In genomic region chr17:61465550-61466237, GRCh38 we compare ENCODE assay signal across 21 cellular contexts. TPM values are rescaled to one million over a fixed set of nuclear protein-coding genes. Genes with fewer than 3 reads are reported as not detected.
DNase-seq lines count a peak whose midpoint lies in the region; ATAC-seq, FAIRE-seq and TF ChIP-seq lines count a peak whose summit lies in the region.
"Had no signal": no experiment of that assay in that cellular context is flagged by ENCODE, and none has a peak within 500 bp of the region (broad histone marks: within the 10 kb centered on the region; RNA-seq: fewer than 3 reads in every experiment).

No MANE protein-coding gene starts in this region.

- H3K27ac ChIP-seq in H1 (ENCODE audit: low read depth, low read length) (no peak overlapping the region), lower lobe of right lung (no peak overlapping the region), upper lobe of right lung (no peak overlapping the region)
- H3K27ac ChIP-seq: PC-9 had no signal

- no peak overlapping the region for H2BK15ac ChIP-seq in H1 (ENCODE audit: low read length)

- no peak overlapping the region for H3K4me3 ChIP-seq in H1 (ENCODE audit: extremely low read depth in 1 of 4, insufficient read depth in 2 of 4, low read depth in 3 of 4, low read length in 4 of 4)
- H3K4me3 ChIP-seq in lower lobe of right lung, result no peak overlapping the region
- no peak overlapping the region for H3K4me3 ChIP-seq in upper lobe of right lung
- H3K4me3 ChIP-seq: PC-9 had no signal

- H3K18ac ChIP-seq in H1 (ENCODE audit: extremely low read depth, low read length), result no peak overlapping the region

- H4K91ac ChIP-seq in H1 (replicated peaks; ENCODE audit: insufficient read length, low read length), result no peak overlapping the region

- H3K36me3 ChIP-seq in H1 (ENCODE audit: control insufficient read depth in 2 of 4, insufficient read depth in 4 of 4, low read length in 3 of 4) (no peaks in the 10 kb centered on the region), lower lobe of right lung (peaks cover 11% of the 10 kb centered on the region), upper lobe of right lung (peaks cover 5% of the 10 kb centered on the region)
- H3K36me3 ChIP-seq: BE2C had no signal

- H3K9me3 Mint-ChIP-seq in activated naive CD4-positive, alpha-beta T cell treated with anti-CD3 and anti-CD28 coated beads, Interleukin-2, amount 50 U/mL, for 24 hours, result no peaks in the 10 kb centered on the region
- no peaks in the 10 kb centered on the region for H3K9me3 Mint-ChIP-seq in activated naive CD4-positive, alpha-beta T cell treated with anti-CD3 and anti-CD28 coated beads for 36 hours
- H3K9me3 Mint-ChIP-seq in stimulated activated naive CD8-positive, alpha-beta T cell treated with anti-CD3 and anti-CD28 coated beads, Interleukin-15, amount 100 ng/mL, for 72 hours, result no peaks in the 10 kb centered on the region
- H3K9me3 Mint-ChIP-seq: CD4-positive, alpha-beta T cell had no signal

- no peak for FAIRE-seq in H1 (lab: Jason Lieb, UNC)
- FAIRE-seq: H54 had no signal

- H3K79me2 ChIP-seq in H1 (ENCODE audit: control insufficient read depth in 1 of 2, insufficient read depth in 2 of 2, low read length in 2 of 2), result no peaks in the 10 kb centered on the region

- no peak overlapping the region for H2BK5ac ChIP-seq in H1 (ENCODE audit: low read depth, low read length)

- peaks cover 35 to 79% (median 69%) of the 10 kb centered on the region in 4 experiments for H3K27me3 ChIP-seq in H1 (replicated peaks in 1 of 4; ENCODE audit: control insufficient read depth in 3 of 4, extremely low read depth in 1 of 4, insufficient read depth in 3 of 4, low read length in 3 of 4)
- peaks cover 30% of the 10 kb centered on the region for H3K27me3 ChIP-seq in lower lobe of right lung (ENCODE audit: low read depth)
- H3K27me3 ChIP-seq in upper lobe of right lung, result peaks cover 24% of the 10 kb centered on the region
- H3K27me3 ChIP-seq: BE2C had no signal

- no peak overlapping the region for H2BK120ac ChIP-seq in H1 (replicated peaks; ENCODE audit: low read depth, low read length)

- H3K4me1 Mint-ChIP-seq in activated naive CD4-positive, alpha-beta T cell treated with anti-CD3 and anti-CD28 coated beads, Interleukin-2, amount 50 U/mL, for 24 hours, result peaks cover 18% of the 10 kb centered on the region
- H3K4me1 Mint-ChIP-seq in activated naive CD4-positive, alpha-beta T cell treated with anti-CD3 and anti-CD28 coated beads for 36 hours (ENCODE audit: low read depth), result peaks cover 19% of the 10 kb centered on the region
- H3K4me1 Mint-ChIP-seq in stimulated activated naive CD8-positive, alpha-beta T cell treated with anti-CD3 and anti-CD28 coated beads, Interleukin-15, amount 100 ng/mL, for 72 hours, result peaks cover 31% of the 10 kb centered on the region

- POLR2A ChIA-PET in H1 (lab: Charles Lee; ENCODE audit: partially characterized antibody), result no interaction called here

- ATAC-seq in lower lobe of right lung, result no peak
- no peak for ATAC-seq in upper lobe of right lung
- ATAC-seq in stimulated activated naive CD8-positive, alpha-beta T cell treated with anti-CD3 and anti-CD28 coated beads, Interleukin-15, amount 100 ng/mL, for 72 hours, result no peak

- H3K56ac ChIP-seq in H1 (replicated peaks; ENCODE audit: insufficient read length, low read depth, low read length), result no peak overlapping the region

- H3K36me3 Mint-ChIP-seq in activated naive CD4-positive, alpha-beta T cell treated with anti-CD3 and anti-CD28 coated beads, Interleukin-2, amount 50 U/mL, for 24 hours, result no peaks in the 10 kb centered on the region
- no peaks in the 10 kb centered on the region for H3K36me3 Mint-ChIP-seq in activated naive CD4-positive, alpha-beta T cell treated with anti-CD3 and anti-CD28 coated beads for 36 hours (ENCODE audit: low read depth)

- no peak for TF ChIP-seq EP300 in H1 (IDR thresholded peaks at IDR 0.05; ENCODE audit: borderline replicate concordance in 1 of 2, low read depth in 2 of 2, low read length in 2 of 2)

- no peak overlapping the region for H4K5ac ChIP-seq in H1 (ENCODE audit: insufficient read length, low read depth, low read length)

- H4K8ac ChIP-seq in H1 (ENCODE audit: extremely low read depth, insufficient read depth, low read length), result peak overlapping the region; percentile 3; the same call in 1 of the 2 replicates

- TF ChIP-seq POLR2A in H1 (IDR thresholded peaks at IDR 0.05; ENCODE audit: control extremely low read depth in 1 of 2, low read depth in 2 of 2, low read length in 2 of 2), result no peak

- H3K14ac ChIP-seq in H1 (ENCODE audit: insufficient read length), result no peak overlapping the region

- H3K9me3 ChIP-seq in H1 (ENCODE audit: insufficient read depth in 2 of 2, low read depth in 1 of 2, low read length in 1 of 2), result no peaks in the 10 kb centered on the region
- no peaks in the 10 kb centered on the region for H3K9me3 ChIP-seq in lower lobe of right lung
- H3K9me3 ChIP-seq in upper lobe of right lung, result no peaks in the 10 kb centered on the region
- H3K9me3 ChIP-seq: BE2C had no signal

- H3K23me2 ChIP-seq in H1 (ENCODE audit: low read depth, low read length), result no peaks in the 10 kb centered on the region; the same call in 1 of the 2 replicates

- H3K4me1 ChIP-seq in H1 (replicated peaks in 1 of 4; ENCODE audit: control insufficient read depth in 3 of 4, insufficient read depth in 4 of 4, low read length in 3 of 4) (peaks cover 4 to 28% (median 13%) of the 10 kb centered on the region in 4 experiments), lower lobe of right lung (peaks cover 22% of the 10 kb centered on the region), upper lobe of right lung (peaks cover 21% of the 10 kb centered on the region)

- H3K27ac Mint-ChIP-seq in activated naive CD4-positive, alpha-beta T cell treated with anti-CD3 and anti-CD28 coated beads, Interleukin-2, amount 50 U/mL, for 24 hours, result peak overlapping the region; percentile 30
- H3K27ac Mint-ChIP-seq in activated naive CD4-positive, alpha-beta T cell treated with anti-CD3 and anti-CD28 coated beads for 36 hours, result no peak overlapping the region
- no peak overlapping the region for H3K27ac Mint-ChIP-seq in stimulated activated naive CD8-positive, alpha-beta T cell treated with anti-CD3 and anti-CD28 coated beads, Interleukin-15, amount 100 ng/mL, for 72 hours
- H3K27ac Mint-ChIP-seq: CD4-positive, alpha-beta T cell; IgD-negative memory B cell had no signal

- no peak overlapping the region for H2AFZ ChIP-seq in H1 (ENCODE audit: low read length)
- H2AFZ ChIP-seq: PC-9 had no signal

- 82% methylated on average over 17 of the region's 17 CpGs; no CpG with 5 or more reads in 1 of the 2 experiments for WGBS in H1 (ENCODE audit: extremely low coverage in 1 of 2, insufficient coverage in 1 of 2, insufficient read length in 1 of 2, insufficient replicate concordance in 2 of 2, low coverage in 1 of 2, low lambda C conversion rate in 2 of 2, missing lambda C conversion rate in 1 of 2), 2 experiments

- no peak for TF ChIP-seq RAD21 in H1 (IDR thresholded peaks at IDR 0.05 in 1 of 2, conservative IDR thresholded peaks at IDR 0.05 in 1 of 2; ENCODE audit: low read depth in 2 of 2, low read length in 2 of 2)

- no peak overlapping the region for H3K4ac ChIP-seq in H1 (replicated peaks; ENCODE audit: insufficient read length, low read depth, low read length)

- peaks cover 0 to 3% of the 10 kb centered on the region in 2 experiments for H4K20me1 ChIP-seq in H1 (replicated peaks in 1 of 2; ENCODE audit: control insufficient read depth in 1 of 2, insufficient read depth in 2 of 2, low read length in 2 of 2)

- no peak for DNase-seq in activated naive CD4-positive, alpha-beta T cell treated with anti-CD3 and anti-CD28 coated beads for 36 hours
- no peak for DNase-seq in H1 (ENCODE audit: low read depth in 1 of 2, low spot score in 2 of 2)
- peak; percentile 21 for DNase-seq in lower lobe of right lung
- DNase-seq in upper lobe of right lung, result peak; percentile 48
- DNase-seq in stimulated activated naive CD8-positive, alpha-beta T cell treated with anti-CD3 and anti-CD28 coated beads, Interleukin-15, amount 100 ng/mL, for 72 hours, result no peak
- no peak for DNase-seq in NCI-H510A treated with DMSO at 0.1 percent for 48 hours (lab: John Stamatoyannopoulos, UW)
- no peak for DNase-seq in SW480 (ENCODE audit: low spot score)
- DNase-seq: 8988T, BE2C, Calu3, DMS53, Kasumi-1, NCI-H2029, NCI-H2171 treated with DMSO at 0.1 percent for 48 hours, NCI-H446 treated with DMSO at 0.1 percent for 48 hours, NCI-H748 treated with DMSO at 0.1 percent for 48 hours, PC-9 had no signal

- no peaks in the 10 kb centered on the region for H3K79me1 ChIP-seq in H1 (ENCODE audit: low read depth, low read length)

- TF ChIP-seq CTCF in H1 (IDR thresholded peaks at IDR 0.05; ENCODE audit: control extremely low read depth in 1 of 3, insufficient read depth in 1 of 3, low read depth in 1 of 3, low read length in 3 of 3) (no peak), lower lobe of right lung (IDR thresholded peaks at IDR 0.05) (no peak), upper lobe of right lung (IDR thresholded peaks at IDR 0.05) (no peak)

- no peak overlapping the region; the same call in 1 of the 2 replicates for H2BK12ac ChIP-seq in H1 (ENCODE audit: low read depth, low read length)

- H3K23ac ChIP-seq in H1 (ENCODE audit: insufficient read length), result no peak overlapping the region

- no peak overlapping the region for H3K4me3 Mint-ChIP-seq in activated naive CD4-positive, alpha-beta T cell treated with anti-CD3 and anti-CD28 coated beads, Interleukin-2, amount 50 U/mL, for 24 hours
- no peak overlapping the region for H3K4me3 Mint-ChIP-seq in activated naive CD4-positive, alpha-beta T cell treated with anti-CD3 and anti-CD28 coated beads for 36 hours
- H3K4me3 Mint-ChIP-seq in stimulated activated naive CD8-positive, alpha-beta T cell treated with anti-CD3 and anti-CD28 coated beads, Interleukin-15, amount 100 ng/mL, for 72 hours, result no peak overlapping the region
- H3K4me3 Mint-ChIP-seq: CD4-positive, alpha-beta T cell had no signal

- intact Hi-C loops in activated naive CD4-positive, alpha-beta T cell treated with anti-CD3 and anti-CD28 coated beads for 36 hours (cut with micrococcal nuclease), result no loop called here
- intact Hi-C loops in lower lobe of right lung (cut with DNase I) (no loop called here), upper lobe of right lung (cut with DNase I) (no loop called here)

- CTCF ChIA-PET in activated naive CD4-positive, alpha-beta T cell treated with anti-CD3 and anti-CD28 coated beads for 36 hours (lab: Charles Lee), result interaction anchor here (0.6 kb wide), 1 partner anchor 50 kb away, joined by 3 read pairs; no protein-coding TSS in a partner anchor
- CTCF ChIA-PET in H1 (lab: Charles Lee; ENCODE audit: partially characterized antibody), result interaction anchor here (1.6 to 14.5 kb wide), 4 partner anchors 14 to 109 kb away, joined by 5 to 171 read pairs (median 122); partner anchors contain the start of gene TBX4

- H3K27me3 Mint-ChIP-seq in activated naive CD4-positive, alpha-beta T cell treated with anti-CD3 and anti-CD28 coated beads, Interleukin-2, amount 50 U/mL, for 24 hours, result peaks cover 15% of the 10 kb centered on the region
- H3K27me3 Mint-ChIP-seq in activated naive CD4-positive, alpha-beta T cell treated with anti-CD3 and anti-CD28 coated beads for 36 hours (ENCODE audit: low read depth), result peaks cover 36% of the 10 kb centered on the region
- peaks cover 79% of the 10 kb centered on the region for H3K27me3 Mint-ChIP-seq in stimulated activated naive CD8-positive, alpha-beta T cell treated with anti-CD3 and anti-CD28 coated beads, Interleukin-15, amount 100 ng/mL, for 72 hours

- H2AK5ac ChIP-seq in H1 (ENCODE audit: low read depth, low read length), result no peak overlapping the region

- H3K4me2 ChIP-seq in H1 (ENCODE audit: insufficient read depth in 1 of 2, low read depth in 2 of 2, low read length in 2 of 2), result no peak overlapping the region
- H3K4me2 ChIP-seq: PC-9 had no signal

- no peak overlapping the region for H3K9ac ChIP-seq in H1 (replicated peaks in 1 of 4; ENCODE audit: extremely low read depth in 1 of 4, low read depth in 3 of 4, low read length in 3 of 4)

- H2BK20ac ChIP-seq in H1 (ENCODE audit: low read length), result no peak overlapping the region

RNA-seq across cellular contexts. Expression of gene TBX4, which starts 13.5 kb away (rescaled TPM):
- not detected for total RNA-seq in activated naive CD4-positive, alpha-beta T cell treated with anti-CD3 and anti-CD28 coated beads for 36 hours
- not detected in 2 replicates for total RNA-seq in H1 (2021; fragmentation: NEBNext Ultra II Directional; extraction: Animal tissue kit (Norgen Biotek cat#: 25700))
- 0.02 TPM in 1 of 2 replicates, not detected in the other for polyA plus RNA-seq in H1 (2011; rRNA removed)
- not detected for polyA plus RNA-seq in H1 (2011; cell fraction: cytosol; rRNA removed)
- not detected for polyA plus RNA-seq in H1 (2011; cell fraction: nucleus; rRNA removed)
- 0.15 to 0.34 TPM in 2 of 4 replicates, not detected in the others for polyA plus RNA-seq in H1 (2012, experiment 1 of 2)
- polyA plus RNA-seq in H1 (2012, experiment 2 of 2), result 0.04 TPM
- polyA plus RNA-seq in H1 (2013, experiment 1 of 2), result not detected
- polyA plus RNA-seq in H1 (2013, experiment 2 of 2), result 0.02 TPM
- polyA minus RNA-seq in H1 (2011; rRNA and poly(A)+ RNA removed), result not detected in 2 replicates
- polyA minus RNA-seq in H1 (2011; cell fraction: cytosol; rRNA and poly(A)+ RNA removed), result not detected
- not detected for polyA minus RNA-seq in H1 (2011; cell fraction: nucleus; rRNA and poly(A)+ RNA removed)
- total RNA-seq in lower lobe of right lung (22.3 TPM), upper lobe of right lung (28.6 TPM)
- total RNA-seq: Calu3; CD4-positive, alpha-beta T cell; PC-9 had no signal
- polyA plus RNA-seq: IgD-negative memory B cell had no signal

Comparison
In these comparisons a context has a peak if more than half of its experiments do, and no peak if none do; other contexts are left out.
1. DNase-seq: peak in lower lobe of right lung (single experiment) and upper lobe of right lung (single experiment); none in activated naive CD4-positive, alpha-beta T cell treated with anti-CD3 and anti-CD28 coated beads for 36 hours (single experiment), H1 (0 of 2), stimulated activated naive CD8-positive, alpha-beta T cell treated with anti-CD3 and anti-CD28 coated beads, Interleukin-15, amount 100 ng/mL, for 72 hours (0 of 2), NCI-H510A treated with DMSO at 0.1 percent for 48 hours (single experiment) and SW480 (single experiment).
2. RNA of gene TBX4, which starts 13.5 kb away (total RNA-seq): 28.6 TPM in upper lobe of right lung (single experiment) and 22.3 TPM in lower lobe of right lung (single experiment); not detected in H1 and not detected in activated naive CD4-positive, alpha-beta T cell treated with anti-CD3 and anti-CD28 coated beads for 36 hours; every median in the first group is over 10 times any median in the second.